ENCODE assay signal across 8 cellular contexts in the genomic region with DNA sequence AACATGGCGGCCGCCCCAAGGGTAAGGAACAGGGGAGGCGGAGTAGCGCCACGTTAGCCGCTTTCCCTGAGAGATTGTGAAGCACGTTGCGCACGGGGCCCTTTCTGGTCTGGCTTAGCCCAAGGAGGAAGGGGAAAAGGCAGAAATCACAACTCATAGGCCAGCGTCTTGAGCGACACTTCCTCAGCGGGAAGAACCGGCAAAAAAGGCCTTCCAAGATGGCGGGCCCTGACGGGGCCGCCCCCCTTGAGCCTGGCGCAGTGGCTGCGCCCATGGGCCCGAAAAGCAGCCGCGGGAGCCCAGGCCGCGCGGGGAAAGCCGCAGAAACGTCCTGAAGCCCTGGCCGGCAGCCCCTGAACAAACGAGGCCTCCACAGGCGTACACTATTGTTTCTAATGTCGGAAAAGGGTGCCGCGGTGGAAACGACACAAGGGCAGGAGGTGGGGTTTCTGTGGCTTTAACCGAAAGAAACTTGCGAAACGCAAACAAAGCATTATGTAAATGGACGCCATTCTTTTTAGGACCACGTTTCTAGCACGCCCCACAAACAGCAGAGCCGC. TPM values are rescaled to one million over a fixed set of nuclear protein-coding genes. Genes with fewer than 3 reads are reported as not detected.
DNase-seq lines count a peak whose midpoint lies in the region; ATAC-seq and TF ChIP-seq lines count a peak whose summit lies in the region.

No MANE protein-coding gene starts in this region.

- H3K4me3 ChIP-seq in left ventricle myocardium inferior = peak overlapping the region; percentile 82

- H3K27ac Mint-ChIP-seq in T-cell = peak overlapping the region; percentile 100
- peak overlapping the region; percentile 100 for H3K27ac Mint-ChIP-seq in progenitor cell of endocrine pancreas

- POLR2A ChIA-PET in HEK293T (lab: Yijun Ruan, JAX) = interaction anchor here (0.6 to 7.8 kb wide), 18 partner anchors 10 to 207 kb away, joined by 3 to 88 read pairs (median 6); a partner anchor contains a TSS
- POLR2A ChIA-PET in T-cell (lab: Charles Lee) = interaction anchor here (0.6 to 2.2 kb wide), 8 partner anchors 15 to 172 kb away, joined by 3 to 18 read pairs (median 6); a partner anchor contains a TSS

- H3K4me1 Mint-ChIP-seq in T-cell = peaks cover 50 to 69% (median 61%) of the 10 kb centered on the region in 3 donors
- peaks cover 28% of the 10 kb centered on the region for H3K4me1 Mint-ChIP-seq in progenitor cell of endocrine pancreas (ENCODE audit: low read depth)

- peaks cover 45% of the 10 kb centered on the region for H3K36me3 ChIP-seq in left ventricle myocardium inferior

- no peaks in the 10 kb centered on the region for H3K27me3 Mint-ChIP-seq in T-cell
- no peaks in the 10 kb centered on the region for H3K27me3 Mint-ChIP-seq in progenitor cell of endocrine pancreas

- peak; percentile 46 to 68 (median 50) for ATAC-seq in T-cell (replicated peaks in 1 of 4)

- no peaks in the 10 kb centered on the region for H3K9me3 ChIP-seq in left ventricle myocardium inferior (replicated peaks)

- H3K36me3 Mint-ChIP-seq in T-cell (peaks cover 43% of the 10 kb centered on the region), progenitor cell of endocrine pancreas (ENCODE audit: insufficient read depth) (peaks cover 25% of the 10 kb centered on the region)

- no peaks in the 10 kb centered on the region for H3K9me3 Mint-ChIP-seq in T-cell
- no peaks in the 10 kb centered on the region for H3K9me3 Mint-ChIP-seq in progenitor cell of endocrine pancreas (ENCODE audit: low read depth)

- H3K27ac ChIP-seq in left ventricle myocardium inferior (replicated peaks) = peak overlapping the region; percentile 100

- no peak for TF ChIP-seq CTCF in left ventricle myocardium inferior (IDR thresholded peaks at IDR 0.05; ENCODE audit: borderline replicate concordance)
- no peak for TF ChIP-seq CTCF in progenitor cell of endocrine pancreas (IDR thresholded peaks at IDR 0.05; ENCODE audit: unreplicated experiment)

- CTCF ChIA-PET in HEK293T (lab: Yijun Ruan, JAX) (interaction anchor here (1.7 kb wide), 1 partner anchor 15 kb away, joined by 9 read pairs; no protein-coding TSS in a partner anchor), T-cell (lab: Charles Lee) (interaction anchor here (0.6 to 5.7 kb wide), 9 partner anchors 15 to 173 kb away, joined by 3 to 51 read pairs (median 4); no protein-coding TSS in a partner anchor)

- DNase-seq in GM04503 (ENCODE audit: low read depth) (peak; percentile 56), HEK293T (ENCODE audit: extremely low spot score) (peak; percentile 58), MV-4-11 (lab: John Stamatoyannopoulos, UW) (peak; percentile 87), T-cell (peak in 31 of 34 experiments; percentile 58 to 90 (median 74)), amniotic epithelial cell (ENCODE audit: low read depth) (peak; percentile 89), left ventricle myocardium inferior (peak; percentile 75), progenitor cell of endocrine pancreas (ENCODE audit: low spot score, unreplicated experiment) (no peak), ureter (ENCODE audit: low spot score) (peak; percentile 79)

- peak overlapping the region; percentile 95 to 97 (median 95) for H3K4me3 Mint-ChIP-seq in T-cell
- peak overlapping the region; percentile 98 for H3K4me3 Mint-ChIP-seq in progenitor cell of endocrine pancreas (ENCODE audit: low read depth)

- intact Hi-C loops in left ventricle myocardium inferior (cut with micrococcal nuclease) = loop anchor here (5.0 kb wide), 1 partner anchor 51 kb away; no protein-coding TSS in a partner anchor

- H3K27me3 ChIP-seq in left ventricle myocardium inferior (ENCODE audit: low read depth) = no peaks in the 10 kb centered on the region

- H3K4me1 ChIP-seq in left ventricle myocardium inferior = peaks cover 67% of the 10 kb centered on the region

TF ChIP-seq in HEK293T, 16 proteins besides CTCF, POLR2A, EP300 and RAD21:
- TF ChIP-seq BHLHE40 (IDR thresholded peaks at IDR 0.05; ENCODE audit: borderline replicate concordance) (no peak), SP1 (IDR thresholded peaks at IDR 0.05) (no peak), FOXK2 (IDR thresholded peaks at IDR 0.05) (no peak), HDGF (IDR thresholded peaks at IDR 0.05; ENCODE audit: borderline replicate concordance) (no peak), ARNT (IDR thresholded peaks at IDR 0.05) (no peak), ELF4 (IDR thresholded peaks at IDR 0.05) (peak; percentile 36; the same call in 1 of the 2 replicates), L3MBTL2 (conservative IDR thresholded peaks at IDR 0.05) (peak; percentile 84), ZNF384 (IDR thresholded peaks at IDR 0.05) (no peak), FOXA1 (IDR thresholded peaks at IDR 0.05) (no peak), NFRKB (IDR thresholded peaks at IDR 0.05) (peak; percentile 88), SUZ12 (IDR thresholded peaks at IDR 0.05) (no peak), LEF1 (IDR thresholded peaks at IDR 0.05; ENCODE audit: borderline replicate concordance) (0 out of 2 replicates have a peak, but pooled peaks have one; percentile 62), CTBP1 (IDR thresholded peaks at IDR 0.05; ENCODE audit: borderline replicate concordance) (no peak), TARDBP (IDR thresholded peaks at IDR 0.05) (no peak), FOXM1 (IDR thresholded peaks at IDR 0.05; ENCODE audit: borderline replicate concordance) (no peak)
- TF ChIP-seq, protein P1, sequence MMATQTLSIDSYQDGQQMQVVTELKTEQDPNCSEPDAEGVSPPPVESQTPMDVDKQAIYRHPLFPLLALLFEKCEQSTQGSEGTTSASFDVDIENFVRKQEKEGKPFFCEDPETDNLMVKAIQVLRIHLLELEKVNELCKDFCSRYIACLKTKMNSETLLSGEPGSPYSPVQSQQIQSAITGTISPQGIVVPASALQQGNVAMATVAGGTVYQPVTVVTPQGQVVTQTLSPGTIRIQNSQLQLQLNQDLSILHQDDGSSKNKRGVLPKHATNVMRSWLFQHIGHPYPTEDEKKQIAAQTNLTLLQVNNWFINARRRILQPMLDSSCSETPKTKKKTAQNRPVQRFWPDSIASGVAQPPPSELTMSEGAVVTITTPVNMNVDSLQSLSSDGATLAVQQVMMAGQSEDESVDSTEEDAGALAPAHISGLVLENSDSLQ (IDR thresholded peaks at IDR 0.05) = peak; percentile 57

RNA-seq across cellular contexts. Expression of a gene that starts 0.9 kb away (rescaled TPM):
- total RNA-seq in T-cell (100 to 1,000 TPM; 303 to 431 (median 386) TPM), left ventricle myocardium inferior (205 TPM), progenitor cell of endocrine pancreas (295 and 305 TPM in 2 replicates), ureter (284 TPM)
